7 cellular contexts compared by ENCODE assay signal in the genomic region with DNA sequence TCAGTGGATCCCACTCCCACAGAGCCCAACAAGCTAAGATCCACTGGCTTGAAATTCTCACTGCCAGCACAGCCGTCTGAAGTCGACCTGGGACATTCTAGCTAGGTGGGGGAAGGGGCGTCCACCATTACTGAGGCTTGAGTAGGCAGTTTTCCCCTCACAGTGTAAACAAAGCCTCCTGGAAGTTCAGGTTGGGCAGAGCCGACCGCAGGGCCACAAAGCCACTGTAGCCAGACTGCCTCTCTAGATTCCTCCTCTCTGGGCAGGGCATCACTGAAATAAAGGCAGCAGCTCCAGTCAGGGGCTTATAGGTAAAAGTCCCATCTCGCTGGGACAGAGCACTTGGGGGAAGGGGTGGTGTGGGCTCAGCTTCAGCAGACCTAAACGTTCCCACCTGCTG. TPM values are rescaled to one million over a fixed set of nuclear protein-coding genes. Genes with fewer than 3 reads are reported as not detected.
DNase-seq lines count a peak whose midpoint lies in the region; ATAC-seq, FAIRE-seq and TF ChIP-seq lines count a peak whose summit lies in the region.
"Not testable (repeated sequence)": the region's sequence is repeated elsewhere in the genome, so short reads cannot be mapped to it uniquely, and the experiment has no call there.

No MANE protein-coding gene starts in this region.

- WGBS in H1 (ENCODE audit: extremely low coverage in 1 of 2, insufficient coverage in 1 of 2, insufficient read length in 1 of 2, insufficient replicate concordance in 2 of 2, low coverage in 1 of 2, low lambda C conversion rate in 2 of 2, missing lambda C conversion rate in 1 of 2), 2 experiments = 83% methylated on average over 7 of the region's 7 CpGs; no CpG with 5 or more reads in 1 of the 2 experiments
- WGBS in mesendoderm (ENCODE audit: extremely low coverage, insufficient coverage, low lambda C conversion rate) = no CpG with 5 or more reads among the region's 7 CpGs
- WGBS in trophoblast cell (ENCODE audit: extremely low coverage, insufficient coverage, insufficient read length) = no CpG with 5 or more reads among the region's 7 CpGs

- H3K4me1 Mint-ChIP-seq in WTC11 = peaks cover 10% of the 10 kb centered on the region

- not testable (repeated sequence) for H3K23me2 ChIP-seq in H1 (ENCODE audit: low read depth, low read length)

- not testable (repeated sequence) for H2BK120ac ChIP-seq in H1 (replicated peaks; ENCODE audit: low read depth, low read length); mesendoderm (ENCODE audit: low read depth, low read length); trophoblast cell (ENCODE audit: insufficient read depth, low read length, poor library complexity)

- H3K36me3 Mint-ChIP-seq in WTC11 = not testable (repeated sequence)

- H3K9ac ChIP-seq in H1 (replicated peaks in 1 of 4; ENCODE audit: extremely low read depth in 1 of 4, low read depth in 3 of 4, low read length in 3 of 4); mesendoderm (ENCODE audit: low read length); trophoblast cell (ENCODE audit: low read length): not testable (repeated sequence)

- not testable (repeated sequence) for H2BK5ac ChIP-seq in H1 (ENCODE audit: low read depth, low read length); mesendoderm (ENCODE audit: low read length); trophoblast cell (ENCODE audit: low read depth, low read length, poor library complexity)

- not testable (repeated sequence) for H4K12ac ChIP-seq in trophoblast cell (ENCODE audit: low read depth, low read length)

- not testable (repeated sequence) for H3K4me1 ChIP-seq in HEK293 (ENCODE audit: control insufficient read depth, insufficient read depth, low read length); H1 (replicated peaks in 1 of 4; ENCODE audit: control insufficient read depth in 3 of 4, insufficient read depth in 4 of 4, low read length in 3 of 4); mesendoderm (ENCODE audit: control insufficient read depth, low read depth, low read length)
- H3K4me1 ChIP-seq in trophoblast cell (ENCODE audit: control insufficient read depth in 1 of 2, insufficient read depth in 2 of 2, low read length in 2 of 2) = peaks cover 9 to 11% of the 10 kb centered on the region in 2 experiments

- H3K18ac ChIP-seq in H1 (ENCODE audit: extremely low read depth, low read length); mesendoderm (ENCODE audit: low read length); trophoblast cell (ENCODE audit: low read length): not testable (repeated sequence)

- H3K14ac ChIP-seq in H1 (ENCODE audit: insufficient read length); trophoblast cell (ENCODE audit: low read length): not testable (repeated sequence)

- not testable (repeated sequence) for TF ChIP-seq POLR2A in H1 (IDR thresholded peaks at IDR 0.05; ENCODE audit: control extremely low read depth in 1 of 2, low read depth in 2 of 2, low read length in 2 of 2)

- not testable (repeated sequence) for H2AK5ac ChIP-seq in H1 (ENCODE audit: low read depth, low read length); mesendoderm (ENCODE audit: low read length); trophoblast cell (ENCODE audit: low read length)

- not testable (repeated sequence) for H3K27me3 Mint-ChIP-seq in WTC11 (ENCODE audit: low read depth)

- H3K4me2 ChIP-seq in H1 (ENCODE audit: insufficient read depth in 1 of 2, low read depth in 2 of 2, low read length in 2 of 2); mesendoderm (ENCODE audit: low read length); trophoblast cell (ENCODE audit: low read length): not testable (repeated sequence)

- H3K4me3 ChIP-seq in HEK293 (ENCODE audit: low read depth, low read length); H1 (ENCODE audit: extremely low read depth in 1 of 4, insufficient read depth in 2 of 4, low read depth in 3 of 4, low read length in 4 of 4); mesendoderm (ENCODE audit: low read length); trophoblast cell (ENCODE audit: low read depth, low read length): not testable (repeated sequence)

- not testable (repeated sequence) for H3K27ac Mint-ChIP-seq in WTC11

- H4K91ac ChIP-seq in H1 (replicated peaks; ENCODE audit: insufficient read length, low read length) = not testable (repeated sequence)
- H4K91ac ChIP-seq in trophoblast cell (ENCODE audit: low read depth, low read length) = peak overlapping the region; percentile 29

- peak; percentile 36 for ATAC-seq in WTC11

- H2AFZ ChIP-seq in H1 (ENCODE audit: low read length) = peak overlapping the region; percentile 44; the same call in 1 of the 2 replicates
- not testable (repeated sequence) for H2AFZ ChIP-seq in trophoblast cell (ENCODE audit: insufficient read depth, low read length, poor library complexity)

- H3K36me3 ChIP-seq in HEK293 (ENCODE audit: control insufficient read depth in 2 of 2, insufficient read depth in 1 of 2, low read length in 2 of 2); H1 (ENCODE audit: control insufficient read depth in 2 of 4, insufficient read depth in 4 of 4, low read length in 3 of 4); mesendoderm (ENCODE audit: control insufficient read depth, insufficient read depth, low read length); trophoblast cell (ENCODE audit: control insufficient read depth in 1 of 2, insufficient read depth in 2 of 2, low read length in 2 of 2): not testable (repeated sequence)

- FAIRE-seq in H1 (lab: Jason Lieb, UNC) = not testable (repeated sequence)

- not testable (repeated sequence) for TF ChIP-seq CTCF in HEK293 (tag by site-specific recombination; IDR thresholded peaks at IDR 0.05); WTC11 (IDR thresholded peaks at IDR 0.05); H1 (IDR thresholded peaks at IDR 0.05; ENCODE audit: control extremely low read depth in 1 of 3, insufficient read depth in 1 of 3, low read depth in 1 of 3, low read length in 3 of 3)

- not testable (repeated sequence) for H3K9me3 Mint-ChIP-seq in WTC11

- CTCF ChIA-PET in HEK293 (lab: Yijun Ruan, JAX) = not testable (repeated sequence)
- CTCF ChIA-PET in WTC11 (lab: Charles Lee) = interaction anchor here (0.6 kb wide), 1 partner anchor 197 kb away, joined by 3 read pairs; no protein-coding TSS in a partner anchor
- CTCF ChIA-PET in H1 (lab: Charles Lee; ENCODE audit: partially characterized antibody) = interaction anchor here (1.5 to 1.8 kb wide), 2 partner anchors 129 to 255 kb away, joined by 3 to 4 read pairs; no protein-coding TSS in a partner anchor

- not testable (repeated sequence) for TF ChIP-seq EP300 in H1 (IDR thresholded peaks at IDR 0.05; ENCODE audit: borderline replicate concordance in 1 of 2, low read depth in 2 of 2, low read length in 2 of 2)

- POLR2A ChIA-PET in HEK293 (lab: Yijun Ruan, JAX); WTC11 (lab: Charles Lee); H1 (lab: Charles Lee; ENCODE audit: partially characterized antibody): not testable (repeated sequence)

- H4K20me1 ChIP-seq in H1 (replicated peaks in 1 of 2; ENCODE audit: control insufficient read depth in 1 of 2, insufficient read depth in 2 of 2, low read length in 2 of 2) = not testable (repeated sequence)

- H3K27me3 ChIP-seq in H1 (replicated peaks in 1 of 4; ENCODE audit: control insufficient read depth in 3 of 4, extremely low read depth in 1 of 4, insufficient read depth in 3 of 4, low read length in 3 of 4); mesendoderm (ENCODE audit: insufficient read depth, low read length, poor library complexity); trophoblast cell (ENCODE audit: insufficient read depth, low read length): not testable (repeated sequence)

- DNase-seq in ELF-1 (ENCODE audit: low read depth, low spot score) (peak; percentile 80), mesendoderm (peak; percentile 8), renal cortical epithelial cell (ENCODE audit: low read depth) (peak; percentile 4)
- DNase-seq in WTC11 (ENCODE audit: low spot score); H1 (ENCODE audit: low read depth in 1 of 2, low spot score in 2 of 2); trophoblast cell: not testable (repeated sequence)

- not testable (repeated sequence) for H2BK15ac ChIP-seq in H1 (ENCODE audit: low read length); mesendoderm (replicated peaks; ENCODE audit: low read depth)

- peak overlapping the region; percentile 14; the same call in 1 of the 2 replicates for H4K8ac ChIP-seq in H1 (ENCODE audit: extremely low read depth, insufficient read depth, low read length)
- not testable (repeated sequence) for H4K8ac ChIP-seq in mesendoderm (ENCODE audit: low read depth, low read length); trophoblast cell (ENCODE audit: low read depth, low read length)

- H3K23ac ChIP-seq in H1 (ENCODE audit: insufficient read length); mesendoderm (ENCODE audit: low read length); trophoblast cell (ENCODE audit: low read length): not testable (repeated sequence)

- H3K79me1 ChIP-seq in H1 (ENCODE audit: low read depth, low read length); mesendoderm (ENCODE audit: low read length): not testable (repeated sequence)
- peaks cover 14% of the 10 kb centered on the region for H3K79me1 ChIP-seq in trophoblast cell (ENCODE audit: low read length)

- TF ChIP-seq RAD21 in H1 (IDR thresholded peaks at IDR 0.05 in 1 of 2, conservative IDR thresholded peaks at IDR 0.05 in 1 of 2; ENCODE audit: low read depth in 2 of 2, low read length in 2 of 2) = not testable (repeated sequence)

- not testable (repeated sequence) for H3K4me3 Mint-ChIP-seq in WTC11

- not testable (repeated sequence) for H2BK12ac ChIP-seq in H1 (ENCODE audit: low read depth, low read length); trophoblast cell (ENCODE audit: low read length)

- H4K5ac ChIP-seq in H1 (ENCODE audit: insufficient read length, low read depth, low read length); mesendoderm (ENCODE audit: low read length): not testable (repeated sequence)

- not testable (repeated sequence) for H3K4ac ChIP-seq in H1 (replicated peaks; ENCODE audit: insufficient read length, low read depth, low read length); mesendoderm (ENCODE audit: low read depth, low read length); trophoblast cell (ENCODE audit: low read depth, low read length)

- not testable (repeated sequence) for H3K9me3 ChIP-seq in HEK293 (ENCODE audit: control insufficient read depth, insufficient read depth, low read depth, low read length); H1 (ENCODE audit: insufficient read depth in 2 of 2, low read depth in 1 of 2, low read length in 1 of 2); trophoblast cell (ENCODE audit: insufficient read depth, low read depth, low read length)

- H3K79me2 ChIP-seq in H1 (ENCODE audit: control insufficient read depth in 1 of 2, insufficient read depth in 2 of 2, low read length in 2 of 2); mesendoderm (ENCODE audit: control insufficient read depth, insufficient read depth, low read length); trophoblast cell (ENCODE audit: control insufficient read depth, insufficient read depth, low read length, poor library complexity): not testable (repeated sequence)

- not testable (repeated sequence) for H3K27ac ChIP-seq in HEK293 (ENCODE audit: extremely low read depth, low read depth, low read length); H1 (ENCODE audit: low read depth, low read length); mesendoderm (ENCODE audit: low read depth, low read length); trophoblast cell (ENCODE audit: low read depth, low read length)

- H3K56ac ChIP-seq in H1 (replicated peaks; ENCODE audit: insufficient read length, low read depth, low read length); mesendoderm (ENCODE audit: low read length): not testable (repeated sequence)

- not testable (repeated sequence) for H2BK20ac ChIP-seq in H1 (ENCODE audit: low read length)

RNA-seq across cellular contexts. Expression of gene RTTN, which starts 31.4 kb away (rescaled TPM):
- total RNA-seq in WTC11 (2021) = 18.9 to 23.0 TPM (median 21.5 TPM) in 3 replicates
- total RNA-seq in H1 (2021; fragmentation: NEBNext Ultra II Directional; extraction: Animal tissue kit (Norgen Biotek cat#: 25700)) = 20.3 and 21.4 TPM in 2 replicates
- polyA plus RNA-seq in H1 (2011; rRNA removed) = 6.5 and 9.1 TPM in 2 replicates
- 9.2 TPM for polyA plus RNA-seq in H1 (2011; cell fraction: cytosol; rRNA removed)
- 22.1 TPM for polyA plus RNA-seq in H1 (2011; cell fraction: nucleus; rRNA removed)
- polyA plus RNA-seq in H1 (2012, experiment 1 of 2) = 9.9 to 10.1 TPM (median 10.0 TPM) in 4 replicates
- polyA plus RNA-seq in H1 (2012, experiment 2 of 2) = 1.4 TPM
- 9.9 TPM for polyA plus RNA-seq in H1 (2013, experiment 1 of 2)
- 8.9 TPM for polyA plus RNA-seq in H1 (2013, experiment 2 of 2)
- 47.7 and 62.9 TPM in 2 replicates for polyA minus RNA-seq in H1 (2011; rRNA and poly(A)+ RNA removed)
- 16.4 TPM for polyA minus RNA-seq in H1 (2011; cell fraction: cytosol; rRNA and poly(A)+ RNA removed)
- polyA minus RNA-seq in H1 (2011; cell fraction: nucleus; rRNA and poly(A)+ RNA removed) = 161 TPM
- 6.4 TPM for polyA plus RNA-seq in mesendoderm (2013, experiment 1 of 2)
- 6.1 TPM for polyA plus RNA-seq in mesendoderm (2013, experiment 2 of 2)
- 10.2 and 11.7 TPM in 2 replicates for polyA plus RNA-seq in trophoblast cell (2013)
- 6.9 and 8.2 TPM in 2 replicates for total RNA-seq in renal cortical epithelial cell

RNA-seq across cellular contexts. Expression of gene SOCS6, which starts 51.9 kb away (rescaled TPM):
- total RNA-seq in WTC11 (2021) (12.2 to 16.5 TPM (median 14.5 TPM) in 3 replicates), renal cortical epithelial cell (27.6 and 37.9 TPM in 2 replicates)
- 20.7 and 22.9 TPM in 2 replicates for total RNA-seq in H1 (2021; fragmentation: NEBNext Ultra II Directional; extraction: Animal tissue kit (Norgen Biotek cat#: 25700))
- 7.3 and 9.1 TPM in 2 replicates for polyA plus RNA-seq in H1 (2011; rRNA removed)
- polyA plus RNA-seq in H1 (2011; cell fraction: cytosol; rRNA removed) = 10.8 TPM
- polyA plus RNA-seq in H1 (2011; cell fraction: nucleus; rRNA removed) = 13.3 TPM
- 10.0 to 16.1 TPM (median 13.1 TPM) in 4 replicates for polyA plus RNA-seq in H1 (2012, experiment 1 of 2)
- 1.8 TPM for polyA plus RNA-seq in H1 (2012, experiment 2 of 2)
- 8.8 TPM for polyA plus RNA-seq in H1 (2013, experiment 1 of 2)
- polyA plus RNA-seq in H1 (2013, experiment 2 of 2) = 9.1 TPM
- 40.6 and 42.7 TPM in 2 replicates for polyA minus RNA-seq in H1 (2011; rRNA and poly(A)+ RNA removed)
- 14.1 TPM for polyA minus RNA-seq in H1 (2011; cell fraction: cytosol; rRNA and poly(A)+ RNA removed)
- polyA minus RNA-seq in H1 (2011; cell fraction: nucleus; rRNA and poly(A)+ RNA removed) = 29.5 TPM
- 20.5 TPM for polyA plus RNA-seq in mesendoderm (2013, experiment 1 of 2)
- 21.0 TPM for polyA plus RNA-seq in mesendoderm (2013, experiment 2 of 2)
- polyA plus RNA-seq in trophoblast cell (2013) = 49.6 and 49.7 TPM in 2 replicates
